19 cellular contexts compared by ENCODE assay signal in the genomic region with DNA sequence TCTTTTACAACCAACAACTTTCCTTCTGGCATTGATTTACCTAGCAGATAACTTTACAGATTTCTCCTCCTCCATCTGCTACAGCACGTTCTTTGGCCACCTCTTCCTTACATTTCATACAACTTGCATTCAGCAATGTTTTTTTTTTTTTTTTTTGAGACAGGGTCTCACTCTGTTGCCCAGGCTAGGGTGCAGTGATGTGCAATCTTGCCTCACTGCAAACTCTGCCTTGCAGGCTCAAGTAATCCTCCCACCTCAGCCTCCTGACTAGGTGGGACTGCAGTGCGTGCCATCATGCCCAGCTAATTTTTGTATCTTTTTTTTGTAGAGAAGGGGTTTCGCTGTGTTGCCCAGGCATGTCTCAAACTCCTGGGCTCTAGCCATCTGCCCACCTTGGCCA. TPM values are rescaled to one million over a fixed set of nuclear protein-coding genes. Genes with fewer than 3 reads are reported as not detected.
DNase-seq lines count a peak whose midpoint lies in the region; ATAC-seq and TF ChIP-seq lines count a peak whose summit lies in the region.
"Had no signal": no experiment of that assay in that cellular context is flagged by ENCODE, and none has a peak within 500 bp of the region (broad histone marks: within the 10 kb centered on the region; RNA-seq: fewer than 3 reads in every experiment).

No MANE protein-coding gene starts in this region.

- POLR2A ChIA-PET in GM10248 (lab: Yijun Ruan, JAX) = interaction anchor here (0.6 kb wide), 1 partner anchor 205 kb away, joined by 6 read pairs; no protein-coding TSS in a partner anchor

- no peak overlapping the region for H2AFZ ChIP-seq in KMS-11 (ENCODE audit: low read depth)

- no peaks in the 10 kb centered on the region for H3K9me3 Mint-ChIP-seq in activated T-cell treated with anti-CD3 and anti-CD28 coated beads, Interleukin-2, amount 50 U/mL, for 72 hours
- H3K9me3 Mint-ChIP-seq in activated T-cell treated with anti-CD3 and anti-CD28 coated beads, Interleukin-2, amount 50 U/mL, for 4 hours = no peaks in the 10 kb centered on the region
- no peaks in the 10 kb centered on the region for H3K9me3 Mint-ChIP-seq in activated naive CD8-positive, alpha-beta T cell (ENCODE audit: low read depth)
- H3K9me3 Mint-ChIP-seq: IgD-negative memory B cell had no signal

- H3K27me3 Mint-ChIP-seq in activated T-cell treated with anti-CD3 and anti-CD28 coated beads, Interleukin-2, amount 50 U/mL, for 72 hours (ENCODE audit: low read depth) = no peaks in the 10 kb centered on the region
- H3K27me3 Mint-ChIP-seq in activated T-cell treated with anti-CD3 and anti-CD28 coated beads, Interleukin-2, amount 50 U/mL, for 4 hours (ENCODE audit: low read depth) = no peaks in the 10 kb centered on the region
- no peaks in the 10 kb centered on the region for H3K27me3 Mint-ChIP-seq in activated naive CD8-positive, alpha-beta T cell

- no peak for TF ChIP-seq CTCF in KMS-11 (conservative IDR thresholded peaks at IDR 0.05; ENCODE audit: low read depth, low read length)
- TF ChIP-seq CTCF in GM10248 (IDR thresholded peaks at IDR 0.05; ENCODE audit: control extremely low read depth, extremely low read depth, low read depth, missing control alignments) = no peak

- peak overlapping the region; percentile 15 for H3K27ac Mint-ChIP-seq in activated T-cell treated with anti-CD3 and anti-CD28 coated beads, Interleukin-2, amount 50 U/mL, for 72 hours
- peak overlapping the region; percentile 36 for H3K27ac Mint-ChIP-seq in activated naive CD8-positive, alpha-beta T cell
- H3K27ac Mint-ChIP-seq: IgD-negative memory B cell had no signal

- H4K20me1 ChIP-seq in KMS-11 (ENCODE audit: insufficient read depth) = peaks cover 35% of the 10 kb centered on the region

- peak overlapping the region; percentile 75 to 82 for H3K4me3 Mint-ChIP-seq in activated T-cell treated with anti-CD3 and anti-CD28 coated beads, Interleukin-2, amount 50 U/mL, for 72 hours
- no peak overlapping the region for H3K4me3 Mint-ChIP-seq in activated T-cell treated with anti-CD3 and anti-CD28 coated beads, Interleukin-2, amount 50 U/mL, for 4 hours
- H3K4me3 Mint-ChIP-seq in activated naive CD8-positive, alpha-beta T cell = peak overlapping the region; percentile 77
- H3K4me3 Mint-ChIP-seq: IgD-negative memory B cell had no signal

- H3K27me3 ChIP-seq in KMS-11 (ENCODE audit: insufficient read depth, low read depth) = no peaks in the 10 kb centered on the region
- no peaks in the 10 kb centered on the region for H3K27me3 ChIP-seq in subcutaneous abdominal adipose tissue (ENCODE audit: control insufficient read depth in 5 of 5, insufficient read depth in 4 of 5, low read length in 5 of 5)

- H3K4me1 ChIP-seq in KMS-11 (ENCODE audit: low read depth, poor library complexity, severe bottlenecking) (peaks cover 30% of the 10 kb centered on the region), subcutaneous abdominal adipose tissue (ENCODE audit: control insufficient read depth in 5 of 5, insufficient read depth in 5 of 5, low read length in 5 of 5) (peaks cover 0 to 26% (median 8%) of the 10 kb centered on the region in 5 donors)

- peaks cover 100% of the 10 kb centered on the region for H3K79me2 ChIP-seq in KMS-11 (ENCODE audit: insufficient read depth, low read depth)

- no peak overlapping the region for H3K4me3 ChIP-seq in KMS-11 (IDR thresholded peaks at IDR 0.05; ENCODE audit: insufficient read depth, low read depth, low read length)
- no peak overlapping the region for H3K4me3 ChIP-seq in subcutaneous abdominal adipose tissue (ENCODE audit: low read depth in 1 of 5, low read length in 5 of 5)
- H3K4me3 ChIP-seq: A549, HAP-1 had no signal

- peak overlapping the region; percentile 83; the same call in 1 of the 2 replicates for H3K4me2 ChIP-seq in KMS-11
- H3K4me2 ChIP-seq: A549 had no signal

- CTCF ChIA-PET in GM10248 (lab: Yijun Ruan, JAX) = no interaction called here

- peaks cover 20 to 76% of the 10 kb centered on the region in 2 donors for H3K36me3 Mint-ChIP-seq in activated T-cell treated with anti-CD3 and anti-CD28 coated beads, Interleukin-2, amount 50 U/mL, for 72 hours (ENCODE audit: insufficient read depth in 2 of 2)
- H3K36me3 Mint-ChIP-seq in activated T-cell treated with anti-CD3 and anti-CD28 coated beads, Interleukin-2, amount 50 U/mL, for 4 hours (ENCODE audit: insufficient read depth) = peaks cover 34% of the 10 kb centered on the region
- peaks cover 22% of the 10 kb centered on the region for H3K36me3 Mint-ChIP-seq in activated naive CD8-positive, alpha-beta T cell
- H3K36me3 Mint-ChIP-seq: IgD-negative memory B cell had no signal

- H3K36me3 ChIP-seq in KMS-11 (ENCODE audit: insufficient read depth) (peaks cover 3% of the 10 kb centered on the region; the same call in 1 of the 2 replicates), subcutaneous abdominal adipose tissue (ENCODE audit: control insufficient read depth in 5 of 5, insufficient read depth in 5 of 5, low read length in 5 of 5) (peaks cover 0 to 8% (median 3%) of the 10 kb centered on the region in 5 donors)
- H3K36me3 ChIP-seq: HAP-1 had no signal

- peaks cover 0 to 4% (median 0%) of the 10 kb centered on the region in 5 donors for H3K9me3 ChIP-seq in subcutaneous abdominal adipose tissue (ENCODE audit: control insufficient read depth in 5 of 5, low read length in 5 of 5)
- H3K9me3 ChIP-seq: A549, HAP-1 had no signal

- no peak overlapping the region for H3K9ac ChIP-seq in KMS-11
- peak overlapping the region in 1 of 5 donors; percentile 91 for H3K9ac ChIP-seq in subcutaneous abdominal adipose tissue (ENCODE audit: low read length in 5 of 5)

- H3K4me1 Mint-ChIP-seq in activated T-cell treated with anti-CD3 and anti-CD28 coated beads, Interleukin-2, amount 50 U/mL, for 72 hours (ENCODE audit: low read depth) = peaks cover 52% of the 10 kb centered on the region
- peaks cover 74% of the 10 kb centered on the region for H3K4me1 Mint-ChIP-seq in activated T-cell treated with anti-CD3 and anti-CD28 coated beads, Interleukin-2, amount 50 U/mL, for 4 hours (ENCODE audit: low read depth)
- H3K4me1 Mint-ChIP-seq in activated naive CD8-positive, alpha-beta T cell (ENCODE audit: low read depth) = peaks cover 82% of the 10 kb centered on the region

- no peak overlapping the region for H3K27ac ChIP-seq in KMS-11
- peak overlapping the region; percentile 90 for H3K27ac ChIP-seq in subcutaneous abdominal adipose tissue (ENCODE audit: low read depth, low read length)
- H3K27ac ChIP-seq: A549, C4-2B had no signal

- ATAC-seq in activated T-cell treated with anti-CD3 and anti-CD28 coated beads, Interleukin-2, amount 50 U/mL, for 72 hours (replicated peaks in 1 of 2) = no peak
- no peak for ATAC-seq in activated T-cell treated with anti-CD3 and anti-CD28 coated beads, Interleukin-2, amount 50 U/mL, for 4 hours
- no peak for ATAC-seq in GM21786 (IDR thresholded peaks at IDR 0.05; ENCODE audit: unreplicated experiment)
- ATAC-seq: A549 had no signal

- no peak for DNase-seq in activated T-cell treated with anti-CD3 and anti-CD28 coated beads, Interleukin-2, amount 50 U/mL, for 72 hours
- no peak for DNase-seq in activated T-cell treated with anti-CD3 and anti-CD28 coated beads, Interleukin-2, amount 50 U/mL, for 4 hours
- DNase-seq in GM10248 (ENCODE audit: extremely low spot score) = no peak
- DNase-seq: MV-4-11, NCI-H1417, NCI-H187 treated with DMSO at 0.1 percent for 48 hours, NCI-H446, NCI-H69, SHP77 treated with DMSO at 0.1 percent for 48 hours had no signal

RNA-seq across cellular contexts. Expression of a gene that starts 6.5 kb away (rescaled TPM):
- 10 to 100 TPM; 79.2 to 92.1 TPM for total RNA-seq in activated T-cell treated with anti-CD3 and anti-CD28 coated beads, Interleukin-2, amount 50 U/mL, for 72 hours
- total RNA-seq in activated T-cell treated with anti-CD3 and anti-CD28 coated beads, Interleukin-2, amount 50 U/mL, for 4 hours = 10 to 100 TPM; 13.0 to 17.8 (median 17.0) TPM
- total RNA-seq: HT1080, OCI-LY7 had no signal

Comparison
In these comparisons a context has a peak if more than half of its experiments do, and no peak if none do; other contexts are left out.
1. RNA of a gene that starts 6.5 kb away (total RNA-seq): 79.2 to 92.1 TPM in activated T-cell treated with anti-CD3 and anti-CD28 coated beads, Interleukin-2, amount 50 U/mL, for 72 hours; 13.0 to 17.8 TPM in activated T-cell treated with anti-CD3 and anti-CD28 coated beads, Interleukin-2, amount 50 U/mL, for 4 hours; every median in the first group is over 4 times any median in the second.